ENCODE assay signal across 15 cellular contexts in the genomic region with DNA sequence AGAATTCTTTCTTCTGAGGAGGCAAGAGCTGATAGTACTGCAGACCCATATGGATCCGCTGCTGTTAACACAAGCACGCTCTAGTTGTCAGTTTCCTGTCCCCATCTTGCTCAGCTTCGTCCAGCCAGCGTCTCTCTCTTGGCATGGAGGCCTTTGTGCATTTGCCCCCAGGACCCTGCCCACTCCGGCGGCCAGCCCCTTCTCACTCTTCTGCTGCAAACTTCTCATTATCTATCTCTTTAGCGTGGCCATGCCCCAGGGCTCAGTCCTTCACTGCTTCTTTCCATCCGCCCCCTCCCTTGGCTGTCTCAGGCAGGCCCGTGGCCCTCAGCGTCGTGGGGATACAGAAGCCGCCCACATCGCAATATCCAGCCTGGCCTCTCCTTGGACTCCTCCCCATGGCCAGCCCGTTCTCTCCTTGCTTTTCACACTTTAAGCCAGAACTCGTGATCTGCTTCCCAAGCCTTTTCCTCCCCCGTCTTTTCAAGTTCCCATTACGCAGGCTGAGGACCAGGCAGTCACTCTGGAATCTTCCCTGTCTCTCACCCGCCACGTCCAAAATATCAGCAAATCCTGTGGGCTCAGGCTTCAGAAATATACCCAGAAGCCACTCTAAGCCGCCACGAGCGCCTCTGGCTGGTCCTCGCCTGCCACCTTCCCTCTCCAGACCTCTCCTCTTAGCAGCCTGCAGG.
A peak's percentile ranks its signal among the peaks of the same experiment; 100 is the strongest.
DNase-seq lines count a peak whose midpoint lies in the region; ATAC-seq lines count a peak whose summit lies in the region.
"Had no signal": no experiment of that assay in that cellular context is flagged by ENCODE, and none has a peak within 500 bp of the region (broad histone marks: within the 10 kb centered on the region; RNA-seq: fewer than 3 reads in every experiment).

No MANE protein-coding gene starts in this region.

- H3K36me3 Mint-ChIP-seq in T-helper 17 cell (ENCODE audit: low read depth), result peaks cover 5% of the 10 kb centered on the region
- peaks cover 15% of the 10 kb centered on the region for H3K36me3 Mint-ChIP-seq in stimulated activated memory B cell treated with anti-CD40 and anti-IgM and Interleukin-4, amounts not matched to agents 10 μg/mL and 1 μg/mL and 100 μg/mL, for 72 hours
- H3K36me3 Mint-ChIP-seq: CD14-positive monocyte had no signal

- ATAC-seq in T-helper 17 cell, result no peak
- ATAC-seq in stimulated activated memory B cell treated with anti-CD40 and anti-IgM and Interleukin-4, amounts not matched to agents 10 μg/mL and 1 μg/mL and 100 μg/mL, for 72 hours, result no peak
- ATAC-seq: Panc1 had no signal

- peak overlapping the region; percentile 5 for H3K27ac Mint-ChIP-seq in T-helper 17 cell
- peak overlapping the region; percentile 38 for H3K27ac Mint-ChIP-seq in stimulated activated memory B cell treated with anti-CD40 and anti-IgM and Interleukin-4, amounts not matched to agents 10 μg/mL and 1 μg/mL and 100 μg/mL, for 72 hours

- H3K9me3 ChIP-seq in T-helper 17 cell (ENCODE audit: control insufficient read depth, low read length, poor library complexity, severe bottlenecking), result no peaks in the 10 kb centered on the region

- H3K4me3 Mint-ChIP-seq in T-helper 17 cell, result no peak overlapping the region
- H3K4me3 Mint-ChIP-seq in stimulated activated memory B cell treated with anti-CD40 and anti-IgM and Interleukin-4, amounts not matched to agents 10 μg/mL and 1 μg/mL and 100 μg/mL, for 72 hours, result no peak overlapping the region
- H3K4me3 Mint-ChIP-seq: CD14-positive monocyte had no signal

- peaks cover 4% of the 10 kb centered on the region for H3K4me1 Mint-ChIP-seq in T-helper 17 cell
- peaks cover 29% of the 10 kb centered on the region for H3K4me1 Mint-ChIP-seq in stimulated activated memory B cell treated with anti-CD40 and anti-IgM and Interleukin-4, amounts not matched to agents 10 μg/mL and 1 μg/mL and 100 μg/mL, for 72 hours

- H3K27me3 Mint-ChIP-seq in T-helper 17 cell, result no peaks in the 10 kb centered on the region
- H3K27me3 Mint-ChIP-seq in stimulated activated memory B cell treated with anti-CD40 and anti-IgM and Interleukin-4, amounts not matched to agents 10 μg/mL and 1 μg/mL and 100 μg/mL, for 72 hours, result peaks cover 52% of the 10 kb centered on the region

- H3K9me3 Mint-ChIP-seq in stimulated activated memory B cell treated with anti-CD40 and anti-IgM and Interleukin-4, amounts not matched to agents 10 μg/mL and 1 μg/mL and 100 μg/mL, for 72 hours, result peaks cover 10% of the 10 kb centered on the region

- no peak for DNase-seq in T-helper 17 cell
- DNase-seq in fibroblast of peridontal ligament (ENCODE audit: extremely low read depth), result peak; percentile 64
- DNase-seq in mesenteric fat pad (ENCODE audit: low spot score), result peak; percentile 87
- DNase-seq in NCI-H226, result no peak
- no peak for DNase-seq in Kasumi-1 (lab: John Stamatoyannopoulos, UW)
- DNase-seq in SKM-1 treated with dmso at 0.1 percent for 144 hours (lab: John Stamatoyannopoulos, UW; ENCODE audit: unreplicated experiment), result no peak
- no peak for DNase-seq in SKM-1 (lab: John Stamatoyannopoulos, UW; ENCODE audit: unreplicated experiment)
- DNase-seq: activated CD4-positive, alpha-beta T cell treated with anti-CD3 and anti-CD28 coated beads, Interleukin-2, amount 50 U/mL, for 4 hours; activated effector memory CD4-positive, alpha-beta T cell treated with Interleukin-2 at 50 U/mL for 16 hours; hypothalamus; MG63; NCI-H2171 treated with DMSO at 0.1 percent for 48 hours had no signal

Comparison
In these comparisons a context has a peak if more than half of its experiments do, and no peak if none do; other contexts are left out.
1. DNase-seq: peak in fibroblast of peridontal ligament (single experiment) and mesenteric fat pad (single experiment); none in T-helper 17 cell (0 of 3), NCI-H226 (single experiment), Kasumi-1 (0 of 2), SKM-1 treated with dmso at 0.1 percent for 144 hours (single experiment) and SKM-1 (single experiment).